Comparison of ENCODE assay signal across 8 cellular contexts in genomic region chr3:63864008-63864871, GRCh38. TPM values are rescaled to one million over a fixed set of nuclear protein-coding genes. Genes with fewer than 3 reads are reported as not detected.
A peak's percentile ranks its signal among the peaks of the same experiment; 100 is the strongest.
DNase-seq lines count a peak whose midpoint lies in the region; ATAC-seq and TF ChIP-seq lines count a peak whose summit lies in the region.

No MANE protein-coding gene starts in this region.

- H3K4me3 ChIP-seq in effector memory CD4-positive, alpha-beta T cell (ENCODE audit: insufficient read depth, low read depth, low read length, poor library complexity, severe bottlenecking), result peak overlapping the region; percentile 85
- H3K4me3 ChIP-seq in mesodermal cell (ENCODE audit: extremely low read depth, insufficient read depth, low read length, poor library complexity, severe bottlenecking), result peak overlapping the region; percentile 76

- peaks cover 10% of the 10 kb centered on the region for H3K4me1 ChIP-seq in effector memory CD4-positive, alpha-beta T cell (ENCODE audit: control insufficient read depth, insufficient read depth, low read length, poor library complexity, severe bottlenecking)
- peaks cover 6% of the 10 kb centered on the region for H3K4me1 ChIP-seq in mesodermal cell (ENCODE audit: control insufficient read depth, insufficient read depth, low read length, poor library complexity, severe bottlenecking)

- no peaks in the 10 kb centered on the region for H3K27me3 ChIP-seq in effector memory CD4-positive, alpha-beta T cell (replicated peaks; ENCODE audit: control insufficient read depth, insufficient read depth, low read length, poor library complexity, severe bottlenecking)

- DNase-seq in EH (ENCODE audit: low read depth), result peak; percentile 35
- peak; percentile 49 to 54 for DNase-seq in activated CD4-positive, alpha-beta T cell treated with anti-CD3 and anti-CD28 coated beads, Interleukin-2, amount 50 U/mL, for 48 hours
- peak; percentile 24 to 37 (median 34) for DNase-seq in effector memory CD4-positive, alpha-beta T cell
- DNase-seq in stimulated activated CD8-positive, alpha-beta memory T cell treated with anti-CD3 and anti-CD28 coated beads, Interleukin-2, amount 100 ng/mL, for 48 hours (ENCODE audit: low read depth in 2 of 2), result peak; percentile 39 to 55
- no peak for DNase-seq in HPDE6-E6E7 (ENCODE audit: extremely low spot score)

- peak; percentile 39 for ATAC-seq in GM21526 (IDR thresholded peaks at IDR 0.05; ENCODE audit: low FRiP score, unreplicated experiment)

- H3K27ac ChIP-seq in effector memory CD4-positive, alpha-beta T cell (ENCODE audit: insufficient read depth, low read length, poor library complexity, severe bottlenecking), result peak overlapping the region; percentile 63
- H3K27ac ChIP-seq in mesodermal cell (ENCODE audit: low read depth, low read length, severe bottlenecking), result no peak overlapping the region

- 0 to 1% methylated on average over 35 to 58 of the region's 90 CpGs for WGBS in mesodermal cell (ENCODE audit: insufficient coverage in 2 of 2), 2 experiments

- TF ChIP-seq EP300 in Ishikawa (IDR thresholded peaks at IDR 0.05; ENCODE audit: borderline replicate concordance), result peak; percentile 7; the same call in 1 of the 2 replicates

- no peaks in the 10 kb centered on the region for H3K9me3 ChIP-seq in effector memory CD4-positive, alpha-beta T cell (ENCODE audit: control insufficient read depth, low read length)
- no peaks in the 10 kb centered on the region for H3K9me3 ChIP-seq in mesodermal cell (ENCODE audit: control insufficient read depth, low read length)

- H3K36me3 ChIP-seq in effector memory CD4-positive, alpha-beta T cell (ENCODE audit: control insufficient read depth, insufficient read depth, low read length), result no peaks in the 10 kb centered on the region
- H3K36me3 ChIP-seq in mesodermal cell (ENCODE audit: control insufficient read depth, insufficient read depth, low read length), result peaks cover 4% of the 10 kb centered on the region

- no peak for TF ChIP-seq RAD21 in Ishikawa (IDR thresholded peaks at IDR 0.05; ENCODE audit: low read depth)

TF ChIP-seq in Ishikawa, 13 proteins besides CTCF, POLR2A, EP300 and RAD21:
- TF ChIP-seq ZBTB7A (IDR thresholded peaks at IDR 0.05; ENCODE audit: low read depth) (peak; percentile 70; the same call in 1 of the 2 replicates), TEAD4 (IDR thresholded peaks at IDR 0.05) (no peak), CREB1 (IDR thresholded peaks at IDR 0.05; ENCODE audit: low read depth) (no peak), TAF1 (IDR thresholded peaks at IDR 0.05; ENCODE audit: low read depth) (peak; percentile 9; the same call in 1 of the 2 replicates), EGR1 (IDR thresholded peaks at IDR 0.05) (0 out of 2 replicates have a peak, but pooled peaks have one; percentile 39)

RNA-seq across cellular contexts. Expression of gene ATXN7, which starts 0.6 kb away (rescaled TPM):
- 12.1 TPM for polyA plus RNA-seq in mesodermal cell (2013, experiment 1 of 2)
- polyA plus RNA-seq in mesodermal cell (2013, experiment 2 of 2), result 9.2 TPM

RNA-seq across cellular contexts. Expression of gene THOC7, which starts 0.6 kb away (rescaled TPM):
- polyA plus RNA-seq in mesodermal cell (2013, experiment 1 of 2), result 69.7 TPM
- 87.6 TPM for polyA plus RNA-seq in mesodermal cell (2013, experiment 2 of 2)

RNA-seq across cellular contexts. Expression of gene C3orf49, which starts 45.1 kb away (rescaled TPM):
- not detected for polyA plus RNA-seq in mesodermal cell (2013, experiment 1 of 2)
- polyA plus RNA-seq in mesodermal cell (2013, experiment 2 of 2), result not detected

RNA-seq across cellular contexts. Expression of gene SCAANT1, which starts 47.9 kb away (rescaled TPM):
- polyA plus RNA-seq in mesodermal cell (2013, experiment 1 of 2), result not detected
- polyA plus RNA-seq in mesodermal cell (2013, experiment 2 of 2), result not detected
